Comparison of ENCODE assay signal across 24 cellular contexts in genomic region chr10:107565014-107565413, GRCh38.
"Had no signal": no experiment of that assay in that cellular context is flagged by ENCODE, and none has a peak within 500 bp of the region (broad histone marks: within the 10 kb centered on the region; RNA-seq: fewer than 3 reads in every experiment).

No MANE protein-coding gene starts in this region.

- H3K27ac ChIP-seq: colonic mucosa, coronary artery, dorsolateral prefrontal cortex, epithelial cell of prostate, esophagus muscularis mucosa, esophagus squamous epithelium, foreskin keratinocyte, gastrocnemius medialis, gastroesophageal sphincter, heart left ventricle, heart right ventricle, hepatocyte had no signal

- H3K4me3 ChIP-seq: colonic mucosa, coronary artery, esophagus muscularis mucosa, esophagus squamous epithelium, gastrocnemius medialis, gastroesophageal sphincter, heart left ventricle, heart right ventricle, hepatocyte had no signal

- H3K36me3 ChIP-seq: colonic mucosa, esophagus muscularis mucosa, esophagus squamous epithelium, gastrocnemius medialis, gastroesophageal sphincter, heart left ventricle, heart right ventricle had no signal

- H3K27me3 Mint-ChIP-seq: dendritic cell treated with granulocyte-macrophage colony-stimulating factor and Interleukin-4, amounts not matched to agents 40 ng/mL and 50 ng/mL, for 4 days; effector memory CD8-positive, alpha-beta T cell had no signal

- H3K27ac Mint-ChIP-seq: dendritic cell treated with granulocyte-macrophage colony-stimulating factor and Interleukin-4, amounts not matched to agents 40 ng/mL and 50 ng/mL, for 4 days; effector memory CD8-positive, alpha-beta T cell had no signal

- H3K4me3 Mint-ChIP-seq: dendritic cell treated with granulocyte-macrophage colony-stimulating factor and Interleukin-4, amounts not matched to agents 40 ng/mL and 50 ng/mL, for 4 days; effector memory CD8-positive, alpha-beta T cell had no signal

- DNase-seq: colonic mucosa; cortex of kidney; dermis blood vessel endothelial cell; dorsolateral prefrontal cortex; effector CD4-positive, alpha-beta T cell; effector CD8-positive, alpha-beta T cell; effector memory CD4-positive, alpha-beta T cell; effector memory CD8-positive, alpha-beta T cell; erythroblast; esophagus squamous epithelium; foreskin fibroblast; foreskin keratinocyte; foreskin melanocyte; gastrocnemius medialis; glutamatergic neuron; head of caudate nucleus; heart left ventricle; heart right ventricle had no signal

- H3K9me3 ChIP-seq: colonic mucosa, gastrocnemius medialis had no signal

- H3K27me3 ChIP-seq: colonic mucosa, dorsolateral prefrontal cortex, esophagus muscularis mucosa, esophagus squamous epithelium, foreskin keratinocyte, gastrocnemius medialis, gastroesophageal sphincter, heart left ventricle, heart right ventricle, hepatocyte had no signal

- H3K4me1 ChIP-seq: colonic mucosa, esophagus muscularis mucosa, esophagus squamous epithelium, foreskin keratinocyte, gastrocnemius medialis, gastroesophageal sphincter, heart left ventricle, heart right ventricle had no signal

- ATAC-seq: effector memory CD8-positive, alpha-beta T cell; foreskin keratinocyte; gastrocnemius medialis; gastroesophageal sphincter; heart left ventricle; heart right ventricle had no signal
